In genomic region chr7:74023037-74023436, GRCh38 we compare ENCODE assay signal across 8 cellular contexts. TPM values are rescaled to one million over a fixed set of nuclear protein-coding genes. Genes with fewer than 3 reads are reported as not detected.
DNase-seq lines count a peak whose midpoint lies in the region; ATAC-seq and TF ChIP-seq lines count a peak whose summit lies in the region.

No MANE protein-coding gene starts in this region.

- no peak overlapping the region for H3K27ac Mint-ChIP-seq in activated CD4-positive, alpha-beta T cell treated with anti-CD3 and anti-CD28 coated beads for 36 hours
- no peak overlapping the region for H3K27ac Mint-ChIP-seq in activated naive CD8-positive, alpha-beta T cell treated with anti-CD3 and anti-CD28 coated beads, Interleukin-2, amount 50 U/mL, for 24 hours

- no peak overlapping the region for H3K27ac ChIP-seq in psoas muscle

- H3K27me3 ChIP-seq in psoas muscle (ENCODE audit: insufficient read depth in 3 of 3, low read length in 2 of 3): peaks cover 0 to 2% (median under 1%) of the 10 kb centered on the region in 3 donors

- WGBS in psoas muscle, 3 donors: 15 to 23% (median 19%) methylated on average over 13 of the region's 13 CpGs

- peaks cover 25% of the 10 kb centered on the region for H3K27me3 Mint-ChIP-seq in activated CD4-positive, alpha-beta T cell treated with anti-CD3 and anti-CD28 coated beads for 36 hours
- H3K27me3 Mint-ChIP-seq in activated naive CD8-positive, alpha-beta T cell treated with anti-CD3 and anti-CD28 coated beads, Interleukin-2, amount 50 U/mL, for 24 hours: peaks cover 35% of the 10 kb centered on the region

- CTCF ChIA-PET in activated CD4-positive, alpha-beta T cell treated with anti-CD3 and anti-CD28 coated beads for 36 hours (lab: Charles Lee): no interaction called here

- no peaks in the 10 kb centered on the region for H3K36me3 Mint-ChIP-seq in activated CD4-positive, alpha-beta T cell treated with anti-CD3 and anti-CD28 coated beads for 36 hours (ENCODE audit: low read depth)
- no peaks in the 10 kb centered on the region for H3K36me3 Mint-ChIP-seq in activated naive CD8-positive, alpha-beta T cell treated with anti-CD3 and anti-CD28 coated beads, Interleukin-2, amount 50 U/mL, for 24 hours (ENCODE audit: low read depth)

- H3K36me3 ChIP-seq in psoas muscle (ENCODE audit: insufficient read depth in 1 of 2, low read depth in 1 of 2): no peaks in the 10 kb centered on the region

- no peaks in the 10 kb centered on the region for H3K4me1 ChIP-seq in psoas muscle

- POLR2A ChIA-PET in activated CD4-positive, alpha-beta T cell treated with anti-CD3 and anti-CD28 coated beads for 36 hours (lab: Charles Lee): no interaction called here

- TF ChIP-seq CTCF in fibroblast of pulmonary artery (IDR thresholded peaks at IDR 0.05; ENCODE audit: low read length, missing control alignments) (no peak), psoas muscle (IDR thresholded peaks at IDR 0.05) (no peak)

- peak; percentile 37 to 83 (median 82) for ATAC-seq in psoas muscle
- ATAC-seq in activated CD4-positive, alpha-beta T cell treated with anti-CD3 and anti-CD28 coated beads for 36 hours: no peak
- no peak for ATAC-seq in activated naive CD8-positive, alpha-beta T cell treated with anti-CD3 and anti-CD28 coated beads, Interleukin-2, amount 50 U/mL, for 24 hours

- intact Hi-C loops in psoas muscle (cut with DNase I): no loop called here
- intact Hi-C loops in activated CD4-positive, alpha-beta T cell treated with anti-CD3 and anti-CD28 coated beads for 36 hours (cut with DNase I, micrococcal nuclease): no loop called here

- no peaks in the 10 kb centered on the region for H3K9me3 Mint-ChIP-seq in activated CD4-positive, alpha-beta T cell treated with anti-CD3 and anti-CD28 coated beads for 36 hours (ENCODE audit: low read depth)
- no peaks in the 10 kb centered on the region for H3K9me3 Mint-ChIP-seq in activated naive CD8-positive, alpha-beta T cell treated with anti-CD3 and anti-CD28 coated beads, Interleukin-2, amount 50 U/mL, for 24 hours

- peak; percentile 91 for DNase-seq in Daoy (ENCODE audit: low read depth)
- DNase-seq in RKO (ENCODE audit: low spot score): peak; percentile 33
- peak; percentile 48 for DNase-seq in fibroblast of pulmonary artery (ENCODE audit: low read depth)
- peak; percentile 80 to 90 for DNase-seq in psoas muscle
- DNase-seq in SHP77 (lab: John Stamatoyannopoulos, UW): no peak
- no peak for DNase-seq in activated CD4-positive, alpha-beta T cell treated with anti-CD3 and anti-CD28 coated beads for 36 hours
- DNase-seq in medulla oblongata (ENCODE audit: extremely low spot score): no peak
- no peak for DNase-seq in activated naive CD8-positive, alpha-beta T cell treated with anti-CD3 and anti-CD28 coated beads, Interleukin-2, amount 50 U/mL, for 24 hours

- no peak overlapping the region for H3K4me3 ChIP-seq in fibroblast of pulmonary artery (replicated peaks; ENCODE audit: low read depth, low read length)
- H3K4me3 ChIP-seq in psoas muscle: no peak overlapping the region

- peaks cover 2% of the 10 kb centered on the region for H3K4me1 Mint-ChIP-seq in activated CD4-positive, alpha-beta T cell treated with anti-CD3 and anti-CD28 coated beads for 36 hours
- H3K4me1 Mint-ChIP-seq in activated naive CD8-positive, alpha-beta T cell treated with anti-CD3 and anti-CD28 coated beads, Interleukin-2, amount 50 U/mL, for 24 hours: peaks cover 4% of the 10 kb centered on the region

- H3K4me3 Mint-ChIP-seq in activated CD4-positive, alpha-beta T cell treated with anti-CD3 and anti-CD28 coated beads for 36 hours: no peak overlapping the region
- no peak overlapping the region for H3K4me3 Mint-ChIP-seq in activated naive CD8-positive, alpha-beta T cell treated with anti-CD3 and anti-CD28 coated beads, Interleukin-2, amount 50 U/mL, for 24 hours

- H3K9me3 ChIP-seq in psoas muscle: no peaks in the 10 kb centered on the region

RNA-seq across cellular contexts. Expression of gene ELN, which starts 4.9 kb away (rescaled TPM):
- total RNA-seq in Daoy (2014; rRNA removed; shearing (Covaris generic)): 0.06 and 0.23 TPM in 2 replicates
- total RNA-seq in psoas muscle: 10 to 100 TPM; 15.4 to 41.1 (median 36.4) TPM
- 10 to 100 TPM; 10.6 to 16.3 (median 15.5) TPM for polyA plus RNA-seq in psoas muscle
- total RNA-seq in activated CD4-positive, alpha-beta T cell treated with anti-CD3 and anti-CD28 coated beads for 36 hours: not detected

Comparison
In these comparisons a context has a peak if more than half of its experiments do, and no peak if none do; other contexts are left out.
1. DNase-seq: peak in Daoy (single experiment), RKO (single experiment), fibroblast of pulmonary artery (single experiment) and psoas muscle (2 of 2); none in SHP77 (0 of 2), activated CD4-positive, alpha-beta T cell treated with anti-CD3 and anti-CD28 coated beads for 36 hours (single experiment), medulla oblongata (single experiment) and activated naive CD8-positive, alpha-beta T cell treated with anti-CD3 and anti-CD28 coated beads, Interleukin-2, amount 50 U/mL, for 24 hours (single experiment).
2. ATAC-seq: peak in psoas muscle (4 of 4); none in activated CD4-positive, alpha-beta T cell treated with anti-CD3 and anti-CD28 coated beads for 36 hours (single experiment) and activated naive CD8-positive, alpha-beta T cell treated with anti-CD3 and anti-CD28 coated beads, Interleukin-2, amount 50 U/mL, for 24 hours (single experiment).
3. RNA of gene ELN, which starts 4.9 kb away (total RNA-seq): 15.4 to 41.1 TPM in psoas muscle; 0.06 to 0.23 TPM in Daoy and not detected in activated CD4-positive, alpha-beta T cell treated with anti-CD3 and anti-CD28 coated beads for 36 hours; every median in the first group is over 10 times any median in the second.